Comparison of ENCODE assay signal across 1 cellular context in genomic region chr6:112929661-112930060, GRCh38.
TF ChIP-seq lines count a peak whose summit lies in the region.

No MANE protein-coding gene starts in this region.

TF ChIP-seq in WTC11, 78 proteins besides CTCF, POLR2A, EP300 and RAD21 (continued from another document):
- TF ChIP-seq E2F4 (CRISPR knock-in tag; IDR thresholded peaks at IDR 0.05; ENCODE audit: borderline replicate concordance, low read depth) (no peak), HMGA2 (CRISPR knock-in tag; IDR thresholded peaks at IDR 0.05) (no peak), SOX15 (CRISPR knock-in tag; IDR thresholded peaks at IDR 0.05) (no peak)
